11 cellular contexts compared by ENCODE assay signal in genomic region chr6:157760137-157760536, GRCh38.
DNase-seq lines count a peak whose midpoint lies in the region; ATAC-seq and TF ChIP-seq lines count a peak whose summit lies in the region.
"Had no signal": no experiment of that assay in that cellular context is flagged by ENCODE, and none has a peak within 500 bp of the region (broad histone marks: within the 10 kb centered on the region; RNA-seq: fewer than 3 reads in every experiment).

No MANE protein-coding gene starts in this region.

- H3K36me3 ChIP-seq in OCI-LY3 (replicated peaks; ENCODE audit: low read depth, low read length) (no peaks in the 10 kb centered on the region), osteoblast (ENCODE audit: insufficient read depth, low read length) (no peaks in the 10 kb centered on the region)

- no peak for ATAC-seq in CD4-positive, alpha-beta T cell (ENCODE audit: poor library complexity)

- H3K4me3 ChIP-seq in OCI-LY3 (ENCODE audit: low read length) = no peak overlapping the region
- no peak overlapping the region for H3K4me3 ChIP-seq in osteoblast (ENCODE audit: insufficient read depth, low read length)

- H2AFZ ChIP-seq in OCI-LY3 (ENCODE audit: low read depth, low read length) (no peak overlapping the region), osteoblast (ENCODE audit: low read length) (peak overlapping the region; percentile 12)

- H3K4me1 Mint-ChIP-seq in CD4-positive, alpha-beta T cell (ENCODE audit: low read depth) = peaks cover 84% of the 10 kb centered on the region
- H3K4me1 Mint-ChIP-seq in MCF 10A (ENCODE audit: insufficient read depth, unreplicated experiment) = peaks cover 65% of the 10 kb centered on the region

- no peaks in the 10 kb centered on the region for H3K36me3 Mint-ChIP-seq in CD4-positive, alpha-beta T cell (ENCODE audit: low read depth)
- peaks cover 5% of the 10 kb centered on the region for H3K36me3 Mint-ChIP-seq in MCF 10A (ENCODE audit: insufficient read depth, unreplicated experiment)

- H3K4me2 ChIP-seq in OCI-LY3 (ENCODE audit: low read length) (no peak overlapping the region), osteoblast (ENCODE audit: insufficient read depth, low read length) (peak overlapping the region; percentile 85)

- H3K79me2 ChIP-seq in OCI-LY3 (ENCODE audit: low read length) = no peaks in the 10 kb centered on the region
- no peaks in the 10 kb centered on the region for H3K79me2 ChIP-seq in osteoblast (ENCODE audit: insufficient read depth, low read length)

- no peaks in the 10 kb centered on the region for H3K27me3 Mint-ChIP-seq in CD4-positive, alpha-beta T cell
- H3K27me3 Mint-ChIP-seq in MCF 10A (ENCODE audit: insufficient read depth, unreplicated experiment) = no peaks in the 10 kb centered on the region

- H3K4me1 ChIP-seq in OCI-LY3 (ENCODE audit: low read length) = peaks cover 51% of the 10 kb centered on the region
- peaks cover 49% of the 10 kb centered on the region for H3K4me1 ChIP-seq in osteoblast (ENCODE audit: insufficient read depth, low read length)

- no peak overlapping the region for H3K9ac ChIP-seq in OCI-LY3 (ENCODE audit: low read length)

- POLR2A ChIA-PET in CD4-positive, alpha-beta T cell (lab: Charles Lee) = interaction anchor here (1.1 to 1.8 kb wide), 3 partner anchors 9 to 118 kb away, joined by 3 to 5 read pairs (median 3); no protein-coding TSS in a partner anchor
- POLR2A ChIA-PET in MCF 10A (lab: Yijun Ruan, JAX) = interaction anchor here (0.7 to 6.0 kb wide), 4 partner anchors 17 to 78 kb away, joined by 3 to 79 read pairs (median 5); no protein-coding TSS in a partner anchor

- H3K27ac ChIP-seq in CD4-positive, alpha-beta T cell (ENCODE audit: low read depth, low read length) = no peak overlapping the region
- no peak overlapping the region for H3K27ac ChIP-seq in OCI-LY3 (ENCODE audit: low read length)
- H3K27ac ChIP-seq in osteoblast (ENCODE audit: low read depth, low read length) = peak overlapping the region; percentile 91

- no peaks in the 10 kb centered on the region for H3K9me3 Mint-ChIP-seq in CD4-positive, alpha-beta T cell
- H3K9me3 Mint-ChIP-seq in MCF 10A (ENCODE audit: unreplicated experiment) = no peaks in the 10 kb centered on the region

- no peak overlapping the region for H3K4me3 Mint-ChIP-seq in CD4-positive, alpha-beta T cell
- H3K4me3 Mint-ChIP-seq in MCF 10A (ENCODE audit: unreplicated experiment) = no peak overlapping the region

- H3K27ac Mint-ChIP-seq in CD4-positive, alpha-beta T cell = peak overlapping the region; percentile 6
- peak overlapping the region; percentile 47 for H3K27ac Mint-ChIP-seq in MCF 10A (ENCODE audit: low read depth, unreplicated experiment)

- no peak for TF ChIP-seq CTCF in CD4-positive, alpha-beta T cell (IDR thresholded peaks at IDR 0.05)
- TF ChIP-seq CTCF in OCI-LY3 (IDR thresholded peaks at IDR 0.05; ENCODE audit: low read depth, low read length) = peak; percentile 13; the same call in 1 of the 2 replicates
- TF ChIP-seq CTCF in MCF 10A (IDR thresholded peaks at IDR 0.05; ENCODE audit: unreplicated experiment) = no peak
- no peak for TF ChIP-seq CTCF in osteoblast (IDR thresholded peaks at IDR 0.05; ENCODE audit: extremely low read depth, low read depth, low read length)

- H4K20me1 ChIP-seq in OCI-LY3 (ENCODE audit: insufficient read depth, low read length) (peaks cover 3% of the 10 kb centered on the region; the same call in 1 of the 2 replicates), osteoblast (ENCODE audit: insufficient read depth, low read length) (no peaks in the 10 kb centered on the region)

- CTCF ChIA-PET in CD4-positive, alpha-beta T cell (lab: Charles Lee) = interaction anchor here (0.9 to 2.3 kb wide), 3 partner anchors 114 to 138 kb away, joined by 3 to 6 read pairs (median 5); no protein-coding TSS in a partner anchor
- CTCF ChIA-PET in MCF 10A (lab: Yijun Ruan, JAX) = interaction anchor here (0.7 to 8.7 kb wide), 8 partner anchors 44 to 312 kb away, joined by 3 to 138 read pairs (median 4); no protein-coding TSS in a partner anchor

- no TSS peak for BruUV-seq in MCF 10A (replicated peaks; lab: Mats Ljungman, UMichigan)

- H3K9me3 ChIP-seq in CD4-positive, alpha-beta T cell (ENCODE audit: control insufficient read depth, low read length) = no peaks in the 10 kb centered on the region
- H3K9me3 ChIP-seq in OCI-LY3 (ENCODE audit: insufficient read depth, low read length) (no peaks in the 10 kb centered on the region), osteoblast (ENCODE audit: low read depth, low read length) (no peaks in the 10 kb centered on the region)

- intact Hi-C loops in CD4-positive, alpha-beta T cell (cut with DNase I, micrococcal nuclease) = loop anchor here in 1 of 2 experiments (2.0 kb wide), 1 partner anchor 63 kb away; the partner anchor contains the start of gene SNX9
- intact Hi-C loops in MCF 10A (cut with micrococcal nuclease) = no loop called here

- DNase-seq in CD4-positive, alpha-beta T cell = no peak
- DNase-seq in MCF 10A (ENCODE audit: unreplicated experiment) (no peak), osteoblast (ENCODE audit: insufficient read length, low spot score, missing footprints) (no peak), ureter (ENCODE audit: low spot score) (no peak), NCI-H510A treated with DMSO at 0.1 percent for 48 hours (lab: John Stamatoyannopoulos, UW) (no peak), kidney tubule cell (ENCODE audit: low spot score) (no peak)
- DNase-seq in effector CD4-positive, alpha-beta T cell = no peak
- DNase-seq: KBM-7; NCI-H2107; stimulated activated CD4-positive, alpha-beta T cell treated with anti-CD3 and anti-CD28 coated beads, Interleukin-15, amount 100 ng/mL, for 24 hours had no signal

- H3K27me3 ChIP-seq in CD4-positive, alpha-beta T cell (ENCODE audit: control insufficient read depth, insufficient read depth, low read length) = no peaks in the 10 kb centered on the region
- H3K27me3 ChIP-seq in OCI-LY3 (ENCODE audit: low read depth, low read length) = peaks cover 65% of the 10 kb centered on the region
- no peaks in the 10 kb centered on the region for H3K27me3 ChIP-seq in osteoblast (ENCODE audit: insufficient read depth, low read length)
